Comparison of ENCODE assay signal across 14 cellular contexts in the genomic region with DNA sequence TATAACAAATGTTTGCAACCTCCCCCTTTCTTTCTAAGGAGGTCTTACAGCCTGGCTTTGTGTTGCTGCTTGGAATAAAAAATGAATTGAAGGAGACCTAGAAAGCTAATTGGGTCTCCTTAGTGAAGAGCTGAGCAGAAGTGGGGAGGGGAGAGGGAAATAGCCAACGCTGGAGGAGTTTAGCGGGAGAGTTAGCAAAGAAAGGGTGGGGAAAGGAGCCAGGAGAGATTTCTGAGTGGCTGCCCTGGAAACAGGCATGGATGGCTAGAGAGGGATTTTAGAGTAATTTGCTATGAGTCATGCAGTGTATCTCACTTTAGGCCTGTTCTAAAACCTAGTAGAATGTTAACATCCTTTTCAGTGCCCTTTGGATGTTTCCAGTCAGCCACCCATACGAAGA.
"Had no signal": no experiment of that assay in that cellular context is flagged by ENCODE, and none has a peak within 500 bp of the region (broad histone marks: within the 10 kb centered on the region; RNA-seq: fewer than 3 reads in every experiment).

No MANE protein-coding gene starts in this region.

- H3K27ac ChIP-seq: left ventricle myocardium inferior, ovary, testis had no signal

- H3K4me1 ChIP-seq: left ventricle myocardium inferior, testis had no signal

- H3K4me3 ChIP-seq: left ventricle myocardium inferior, ovary, testis had no signal

- DNase-seq: activated CD4-positive, alpha-beta T cell treated with anti-CD3 and anti-CD28 coated beads for 48 hours; activated naive CD4-positive, alpha-beta T cell treated with anti-CD3 and anti-CD28 coated beads for 36 hours; dermis blood vessel endothelial cell; immature natural killer cell; left ventricle myocardium inferior; mesenchymal stem cell; ovary; retina; stimulated activated CD4-positive, alpha-beta T cell treated with anti-CD3 and anti-CD28 coated beads, Interleukin-15, amount 100 ng/mL, for 24 hours; stimulated activated CD4-positive, alpha-beta T cell treated with anti-CD3 and anti-CD28 coated beads, Interleukin-4, amount 100 ng/mL, for 24 hours; stimulated activated naive CD8-positive, alpha-beta T cell treated with anti-CD3 and anti-CD28 coated beads, Interleukin-15, amount 100 ng/mL, for 72 hours; T-helper 1 cell; testis had no signal

- H3K27me3 ChIP-seq: ovary, testis had no signal

- H3K36me3 ChIP-seq: left ventricle myocardium inferior, ovary had no signal

- H3K9me3 ChIP-seq: left ventricle myocardium inferior, ovary, testis had no signal

- ATAC-seq: activated T-helper 17 cell treated with anti-CD3 and anti-CD28 coated beads, Interleukin-2, amount 50 U/mL, for 72 hours; stimulated activated naive CD8-positive, alpha-beta T cell treated with anti-CD3 and anti-CD28 coated beads, Interleukin-15, amount 100 ng/mL, for 72 hours had no signal
